In the genomic region with DNA sequence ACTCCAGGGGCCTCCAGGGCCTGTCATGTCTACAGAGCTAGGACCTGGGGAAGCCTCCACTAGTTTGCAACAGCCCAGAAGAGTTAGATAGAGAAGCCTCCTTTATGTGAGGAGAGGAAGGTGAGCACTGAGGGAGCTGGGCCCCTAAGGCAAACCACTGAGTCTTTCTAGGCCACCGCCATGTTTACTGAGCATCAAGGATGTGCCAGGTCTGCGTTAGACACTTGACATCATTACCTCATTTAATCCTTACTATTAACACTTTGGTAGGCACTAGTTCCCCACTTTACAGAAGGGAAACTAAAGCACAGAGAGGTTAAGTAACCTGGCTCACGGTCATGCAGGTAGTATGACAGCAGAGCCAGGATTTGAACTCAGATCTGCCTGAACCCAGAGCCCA, we compare ENCODE assay signal across 14 cellular contexts. TPM values are rescaled to one million over a fixed set of nuclear protein-coding genes. Genes with fewer than 3 reads are reported as not detected.
DNase-seq lines count a peak whose midpoint lies in the region; ATAC-seq lines count a peak whose summit lies in the region.
"Had no signal": no experiment of that assay in that cellular context is flagged by ENCODE, and none has a peak within 500 bp of the region (broad histone marks: within the 10 kb centered on the region; RNA-seq: fewer than 3 reads in every experiment).

No MANE protein-coding gene starts in this region.

- intact Hi-C loops in activated CD4-positive, alpha-beta memory T cell treated with anti-CD3 and anti-CD28 coated beads for 36 hours (cut with micrococcal nuclease) = no loop called here

- H3K27ac ChIP-seq in substantia nigra (ENCODE audit: low read depth, low read length, poor library complexity, severe bottlenecking) = peak overlapping the region; percentile 62

- no peaks in the 10 kb centered on the region for H3K9me3 Mint-ChIP-seq in activated CD4-positive, alpha-beta memory T cell treated with anti-CD3 and anti-CD28 coated beads for 36 hours
- H3K9me3 Mint-ChIP-seq in activated CD4-positive, alpha-beta memory T cell treated with anti-CD3 and anti-CD28 coated beads, Interleukin-2, amount 10 ng/mL, durations not matched to agents 7 days and 5 days = no peaks in the 10 kb centered on the region
- H3K9me3 Mint-ChIP-seq in activated CD8-positive, alpha-beta T cell treated with anti-CD3 and anti-CD28 coated beads, Interleukin-2, amount 10 ng/mL, durations not matched to agents 7 days and 5 days (ENCODE audit: insufficient read depth) = no peaks in the 10 kb centered on the region
- no peaks in the 10 kb centered on the region for H3K9me3 Mint-ChIP-seq in memory B cell

- peaks cover 81% of the 10 kb centered on the region for H3K4me1 Mint-ChIP-seq in activated CD4-positive, alpha-beta memory T cell treated with anti-CD3 and anti-CD28 coated beads for 36 hours (ENCODE audit: low read depth)
- H3K4me1 Mint-ChIP-seq in activated CD4-positive, alpha-beta memory T cell treated with anti-CD3 and anti-CD28 coated beads, Interleukin-2, amount 10 ng/mL, durations not matched to agents 7 days and 5 days = peaks cover 74% of the 10 kb centered on the region
- H3K4me1 Mint-ChIP-seq in activated CD8-positive, alpha-beta T cell treated with anti-CD3 and anti-CD28 coated beads, Interleukin-2, amount 10 ng/mL, durations not matched to agents 7 days and 5 days (ENCODE audit: low read depth) = peaks cover 73% of the 10 kb centered on the region
- H3K4me1 Mint-ChIP-seq in memory B cell = peaks cover 51% of the 10 kb centered on the region

- no peak for ATAC-seq in activated CD8-positive, alpha-beta T cell treated with anti-CD3 and anti-CD28 coated beads, Interleukin-2, amount 10 ng/mL, durations not matched to agents 7 days and 5 days
- ATAC-seq in memory B cell (ENCODE audit: low read depth) (no peak), GM21576 (IDR thresholded peaks at IDR 0.05; ENCODE audit: unreplicated experiment) (no peak)
- ATAC-seq: K562 had no signal

- no peak overlapping the region for H3K4me3 Mint-ChIP-seq in activated CD4-positive, alpha-beta memory T cell treated with anti-CD3 and anti-CD28 coated beads for 36 hours
- H3K4me3 Mint-ChIP-seq in activated CD4-positive, alpha-beta memory T cell treated with anti-CD3 and anti-CD28 coated beads, Interleukin-2, amount 10 ng/mL, durations not matched to agents 7 days and 5 days = no peak overlapping the region
- H3K4me3 Mint-ChIP-seq in activated CD8-positive, alpha-beta T cell treated with anti-CD3 and anti-CD28 coated beads, Interleukin-2, amount 10 ng/mL, durations not matched to agents 7 days and 5 days = no peak overlapping the region
- peak overlapping the region; percentile 35 for H3K4me3 Mint-ChIP-seq in memory B cell

- CTCF ChIA-PET in activated CD4-positive, alpha-beta memory T cell treated with anti-CD3 and anti-CD28 coated beads for 36 hours (lab: Charles Lee) = interaction anchor here (1.0 to 8.6 kb wide), 9 partner anchors 8 to 77 kb away, joined by 3 to 153 read pairs (median 14); partner anchors contain the start of gene CTDSP2
- CTCF ChIA-PET in activated CD4-positive, alpha-beta memory T cell treated with anti-CD3 and anti-CD28 coated beads, Interleukin-2, amount 10 ng/mL, durations not matched to agents 7 days and 5 days (lab: Charles Lee) = interaction anchor here (2.0 to 3.2 kb wide), 5 partner anchors 9 to 71 kb away, joined by 11 to 43 read pairs (median 16); partner anchors contain the start of gene AVIL
- CTCF ChIA-PET in activated CD8-positive, alpha-beta T cell treated with anti-CD3 and anti-CD28 coated beads, Interleukin-2, amount 10 ng/mL, durations not matched to agents 7 days and 5 days (lab: Charles Lee) = interaction anchor here (1.3 to 8.1 kb wide), 6 partner anchors 10 to 71 kb away, joined by 3 to 119 read pairs (median 10); no protein-coding TSS in a partner anchor

- H3K27me3 Mint-ChIP-seq in activated CD4-positive, alpha-beta memory T cell treated with anti-CD3 and anti-CD28 coated beads for 36 hours = no peaks in the 10 kb centered on the region
- no peaks in the 10 kb centered on the region for H3K27me3 Mint-ChIP-seq in activated CD4-positive, alpha-beta memory T cell treated with anti-CD3 and anti-CD28 coated beads, Interleukin-2, amount 10 ng/mL, durations not matched to agents 7 days and 5 days
- no peaks in the 10 kb centered on the region for H3K27me3 Mint-ChIP-seq in activated CD8-positive, alpha-beta T cell treated with anti-CD3 and anti-CD28 coated beads, Interleukin-2, amount 10 ng/mL, durations not matched to agents 7 days and 5 days (ENCODE audit: low read depth)
- H3K27me3 Mint-ChIP-seq in memory B cell = no peaks in the 10 kb centered on the region

- POLR2A ChIA-PET in activated CD4-positive, alpha-beta memory T cell treated with anti-CD3 and anti-CD28 coated beads for 36 hours (lab: Charles Lee) = interaction anchor here (0.5 to 2.0 kb wide), 3 partner anchors 11 to 72 kb away, joined by 4 to 5 read pairs (median 4); partner anchors contain the start of gene CTDSP2
- POLR2A ChIA-PET in activated CD4-positive, alpha-beta memory T cell treated with anti-CD3 and anti-CD28 coated beads, Interleukin-2, amount 10 ng/mL, durations not matched to agents 7 days and 5 days (lab: Charles Lee) = interaction anchor here (0.9 to 7.6 kb wide), 3 partner anchors 13 to 106 kb away, joined by 3 to 54 read pairs (median 3); partner anchors contain the start of gene CTDSP2
- POLR2A ChIA-PET in activated CD8-positive, alpha-beta T cell treated with anti-CD3 and anti-CD28 coated beads, Interleukin-2, amount 10 ng/mL, durations not matched to agents 7 days and 5 days (lab: Charles Lee) = no interaction called here

- H3K36me3 Mint-ChIP-seq in activated CD4-positive, alpha-beta memory T cell treated with anti-CD3 and anti-CD28 coated beads for 36 hours = peaks cover 9% of the 10 kb centered on the region
- peaks cover 6% of the 10 kb centered on the region for H3K36me3 Mint-ChIP-seq in activated CD4-positive, alpha-beta memory T cell treated with anti-CD3 and anti-CD28 coated beads, Interleukin-2, amount 10 ng/mL, durations not matched to agents 7 days and 5 days (ENCODE audit: low read depth)
- H3K36me3 Mint-ChIP-seq in activated CD8-positive, alpha-beta T cell treated with anti-CD3 and anti-CD28 coated beads, Interleukin-2, amount 10 ng/mL, durations not matched to agents 7 days and 5 days (ENCODE audit: low read depth) = peaks cover 12% of the 10 kb centered on the region
- peaks cover 5% of the 10 kb centered on the region for H3K36me3 Mint-ChIP-seq in memory B cell

- no peak for DNase-seq in activated CD4-positive, alpha-beta memory T cell treated with anti-CD3 and anti-CD28 coated beads for 36 hours
- DNase-seq in activated CD4-positive, alpha-beta memory T cell treated with anti-CD3 and anti-CD28 coated beads, Interleukin-2, amount 10 ng/mL, durations not matched to agents 7 days and 5 days = no peak
- DNase-seq in activated CD8-positive, alpha-beta T cell treated with anti-CD3 and anti-CD28 coated beads, Interleukin-2, amount 10 ng/mL, durations not matched to agents 7 days and 5 days = no peak
- DNase-seq in memory B cell (ENCODE audit: low spot score in 2 of 2) (no peak), substantia nigra (lab: John Stamatoyannopoulos, UW) (no peak), H4 (ENCODE audit: low spot score) (no peak)
- DNase-seq in stimulated activated CD4-positive, alpha-beta T cell treated with anti-CD3 and anti-CD28 coated beads, Interleukin-4, amount 100 ng/mL, for 1 hour = no peak
- DNase-seq: activated naive CD4-positive, alpha-beta T cell; effector CD8-positive, alpha-beta T cell; NCI-H2107; stimulated activated CD4-positive, alpha-beta T cell treated with anti-CD3 and anti-CD28 coated beads, Interleukin-4, amount 100 ng/mL, for 4 hours had no signal

- H3K27ac Mint-ChIP-seq in activated CD4-positive, alpha-beta memory T cell treated with anti-CD3 and anti-CD28 coated beads for 36 hours = peak overlapping the region; percentile 53
- no peak overlapping the region for H3K27ac Mint-ChIP-seq in activated CD4-positive, alpha-beta memory T cell treated with anti-CD3 and anti-CD28 coated beads, Interleukin-2, amount 10 ng/mL, durations not matched to agents 7 days and 5 days
- H3K27ac Mint-ChIP-seq in activated CD8-positive, alpha-beta T cell treated with anti-CD3 and anti-CD28 coated beads, Interleukin-2, amount 10 ng/mL, durations not matched to agents 7 days and 5 days = peak overlapping the region; percentile 62
- peak overlapping the region; percentile 95 for H3K27ac Mint-ChIP-seq in memory B cell

RNA-seq across cellular contexts. Expression of gene CTDSP2, which starts 12.9 kb away (rescaled TPM):
- 100 to 1,000 TPM; 100 to 101 TPM for total RNA-seq in activated CD4-positive, alpha-beta memory T cell treated with anti-CD3 and anti-CD28 coated beads for 36 hours
- total RNA-seq in activated CD4-positive, alpha-beta memory T cell treated with anti-CD3 and anti-CD28 coated beads, Interleukin-2, amount 10 ng/mL, durations not matched to agents 7 days and 5 days = 100 to 1,000 TPM; 137 to 141 TPM
- 100 to 1,000 TPM; 100 to 114 TPM for total RNA-seq in activated CD8-positive, alpha-beta T cell treated with anti-CD3 and anti-CD28 coated beads, Interleukin-2, amount 10 ng/mL, durations not matched to agents 7 days and 5 days
- 36.1 and 44.8 TPM in 2 replicates for total RNA-seq in H4 (2014; rRNA removed; shearing (Covaris generic))

RNA-seq across cellular contexts. Expression of gene AVIL, which starts 15.1 kb away (rescaled TPM):
- total RNA-seq in activated CD4-positive, alpha-beta memory T cell treated with anti-CD3 and anti-CD28 coated beads for 36 hours = under 1 TPM; 0.64 to 0.85 TPM
- total RNA-seq in activated CD4-positive, alpha-beta memory T cell treated with anti-CD3 and anti-CD28 coated beads, Interleukin-2, amount 10 ng/mL, durations not matched to agents 7 days and 5 days = 1 to 10 TPM; 1.5 to 2.4 TPM
- 1 to 10 TPM; 2.3 to 2.5 TPM for total RNA-seq in activated CD8-positive, alpha-beta T cell treated with anti-CD3 and anti-CD28 coated beads, Interleukin-2, amount 10 ng/mL, durations not matched to agents 7 days and 5 days
- 2.0 and 4.3 TPM in 2 replicates for total RNA-seq in H4 (2014; rRNA removed; shearing (Covaris generic))
- total RNA-seq: Daoy had no signal

RNA-seq across cellular contexts. Expression of gene TSFM, which starts 51.1 kb away (rescaled TPM):
- total RNA-seq in activated CD4-positive, alpha-beta memory T cell treated with anti-CD3 and anti-CD28 coated beads for 36 hours = 10 to 100 TPM; 45.5 to 47.2 TPM
- total RNA-seq in activated CD4-positive, alpha-beta memory T cell treated with anti-CD3 and anti-CD28 coated beads, Interleukin-2, amount 10 ng/mL, durations not matched to agents 7 days and 5 days = 10 to 100 TPM; 28.9 to 31.5 TPM
- total RNA-seq in activated CD8-positive, alpha-beta T cell treated with anti-CD3 and anti-CD28 coated beads, Interleukin-2, amount 10 ng/mL, durations not matched to agents 7 days and 5 days = 10 to 100 TPM; 35.0 to 35.8 TPM
- total RNA-seq in H4 (2014; rRNA removed; shearing (Covaris generic)) = 41.3 and 58.6 TPM in 2 replicates
